Comparison of ENCODE assay signal across 21 cellular contexts in genomic region chr1:34709547-34709946, GRCh38. TPM values are rescaled to one million over a fixed set of nuclear protein-coding genes. Genes with fewer than 3 reads are reported as not detected.
DNase-seq lines count a peak whose midpoint lies in the region; ATAC-seq, FAIRE-seq and TF ChIP-seq lines count a peak whose summit lies in the region.
"Had no signal": no experiment of that assay in that cellular context is flagged by ENCODE, and none has a peak within 500 bp of the region (broad histone marks: within the 10 kb centered on the region; RNA-seq: fewer than 3 reads in every experiment).

No MANE protein-coding gene starts in this region.

- no peaks in the 10 kb centered on the region for H3K36me3 ChIP-seq in GM12878 (ENCODE audit: control insufficient read depth in 2 of 2, insufficient read depth in 2 of 2, low read length in 1 of 2)
- no peaks in the 10 kb centered on the region for H3K36me3 ChIP-seq in mesendoderm (ENCODE audit: control insufficient read depth, insufficient read depth, low read length)

- H3K27ac ChIP-seq in GM12878 (ENCODE audit: control insufficient read depth, insufficient read depth), result no peak overlapping the region
- no peak overlapping the region for H3K27ac ChIP-seq in mesendoderm (ENCODE audit: low read depth, low read length)
- H3K27ac ChIP-seq: SK-N-MC had no signal

- intact Hi-C loops in activated CD4-positive, alpha-beta T cell treated with anti-CD3 and anti-CD28 coated beads, Interleukin-2, amount 10 ng/mL, durations not matched to agents 24 days and 14 days (cut with micrococcal nuclease), result no loop called here
- intact Hi-C loops in GM12878 (cut with micrococcal nuclease; ENCODE audit: unreplicated experiment), result no loop called here

- H3K4me1 Mint-ChIP-seq in activated CD4-positive, alpha-beta T cell treated with anti-CD3 and anti-CD28 coated beads, Interleukin-2, amount 10 ng/mL, durations not matched to agents 24 days and 14 days, result no peaks in the 10 kb centered on the region
- no peaks in the 10 kb centered on the region for H3K4me1 Mint-ChIP-seq in stimulated activated naive B cell treated with anti-CD40 and anti-IgM and Interleukin-4, amounts not matched to agents 10 μg/mL and 1 μg/mL and 100 μg/mL, for 72 hours
- H3K4me1 Mint-ChIP-seq: CD14-positive monocyte; central memory CD8-positive, alpha-beta T cell had no signal

- POLR2A ChIA-PET in GM12878 (lab: Charles Lee), result no interaction called here

- DNase-seq in activated CD4-positive, alpha-beta T cell treated with anti-CD3 and anti-CD28 coated beads for 48 hours, result peak; percentile 3
- no peak for DNase-seq in activated CD4-positive, alpha-beta T cell treated with anti-CD3 and anti-CD28 coated beads, Interleukin-2, amount 10 ng/mL, durations not matched to agents 24 days and 14 days
- DNase-seq in NAMALWA (ENCODE audit: low spot score), result peak; percentile 15
- no peak for DNase-seq in GM12878 (ENCODE audit: low read depth, low spot score)
- DNase-seq in mesendoderm, result peak; percentile 16
- DNase-seq in D721Med (ENCODE audit: insufficient read length, low spot score), result no peak
- DNase-seq in stimulated activated naive B cell treated with anti-CD40 and anti-IgM and Interleukin-4, amounts not matched to agents 10 μg/mL and 1 μg/mL and 100 μg/mL, for 72 hours, result no peak
- DNase-seq: 8988T; activated CD4-positive, alpha-beta memory T cell treated with anti-CD3 and anti-CD28 coated beads for 36 hours; activated T-cell treated with anti-CD3 and anti-CD28 coated beads, Interleukin-2, amount 50 U/mL, for 48 hours; NCI-H2029 treated with DMSO at 0.1 percent for 48 hours had no signal

- SMC1A ChIA-PET in GM12878 (lab: Charles Lee; ENCODE audit: uncharacterized antibody, unreplicated experiment), result no interaction called here

- no peaks in the 10 kb centered on the region for H3K9me3 Mint-ChIP-seq in activated CD4-positive, alpha-beta T cell treated with anti-CD3 and anti-CD28 coated beads, Interleukin-2, amount 10 ng/mL, durations not matched to agents 24 days and 14 days
- H3K9me3 Mint-ChIP-seq in stimulated activated naive B cell treated with anti-CD40 and anti-IgM and Interleukin-4, amounts not matched to agents 10 μg/mL and 1 μg/mL and 100 μg/mL, for 72 hours, result no peaks in the 10 kb centered on the region
- H3K9me3 Mint-ChIP-seq: activated CD4-positive, alpha-beta memory T cell treated with anti-CD3 and anti-CD28 coated beads for 36 hours; central memory CD8-positive, alpha-beta T cell had no signal

- RAD21 ChIA-PET in GM12878 (lab: Charles Lee; ENCODE audit: unreplicated experiment), result no interaction called here

- ATAC-seq in GM12878 (no peak), GM21619 (IDR thresholded peaks at IDR 0.05; ENCODE audit: unreplicated experiment) (no peak)
- no peak for ATAC-seq in stimulated activated naive B cell treated with anti-CD40 and anti-IgM and Interleukin-4, amounts not matched to agents 10 μg/mL and 1 μg/mL and 100 μg/mL, for 72 hours (replicated peaks)
- ATAC-seq: left lobe of liver, sciatic nerve had no signal

- no peak overlapping the region for H2BK5ac ChIP-seq in mesendoderm (ENCODE audit: low read length)

- no peak overlapping the region for H2BK120ac ChIP-seq in mesendoderm (ENCODE audit: low read depth, low read length)

- H3K79me2 ChIP-seq in GM12878 (ENCODE audit: control insufficient read depth, insufficient read depth, low read length) (no peaks in the 10 kb centered on the region), mesendoderm (ENCODE audit: control insufficient read depth, insufficient read depth, low read length) (no peaks in the 10 kb centered on the region)

- no peak overlapping the region for H4K5ac ChIP-seq in mesendoderm (ENCODE audit: low read length)

- no peak overlapping the region for H2AK5ac ChIP-seq in mesendoderm (ENCODE audit: low read length)

- TF ChIP-seq CTCF in GM12878 (IDR thresholded peaks at IDR 0.05 in 2 of 3, conservative IDR thresholded peaks at IDR 0.05 in 1 of 3; ENCODE audit: control insufficient read depth in 2 of 3, extremely low read depth in 1 of 3, insufficient read depth in 1 of 3, low read depth in 3 of 3, low read length in 3 of 3) (no peak), D721Med (IDR thresholded peaks at IDR 0.05; ENCODE audit: insufficient read depth, missing control alignments) (no peak)

- peaks cover 5% of the 10 kb centered on the region for H3K27me3 Mint-ChIP-seq in activated CD4-positive, alpha-beta T cell treated with anti-CD3 and anti-CD28 coated beads, Interleukin-2, amount 10 ng/mL, durations not matched to agents 24 days and 14 days
- H3K27me3 Mint-ChIP-seq in stimulated activated naive B cell treated with anti-CD40 and anti-IgM and Interleukin-4, amounts not matched to agents 10 μg/mL and 1 μg/mL and 100 μg/mL, for 72 hours, result peaks cover 7 to 14% of the 10 kb centered on the region in 2 donors

- H3K4ac ChIP-seq in mesendoderm (ENCODE audit: low read depth, low read length), result no peak overlapping the region

- in situ Hi-C loops in GM12878 (cut with MboI), result no loop called here

- H3K18ac ChIP-seq in mesendoderm (ENCODE audit: low read length), result no peak overlapping the region

- no TSS peak for BruUV-seq in GM12878 (replicated peaks; lab: Mats Ljungman, UMichigan)

- no peak overlapping the region for H3K4me3 Mint-ChIP-seq in activated CD4-positive, alpha-beta T cell treated with anti-CD3 and anti-CD28 coated beads, Interleukin-2, amount 10 ng/mL, durations not matched to agents 24 days and 14 days
- H3K4me3 Mint-ChIP-seq in stimulated activated naive B cell treated with anti-CD40 and anti-IgM and Interleukin-4, amounts not matched to agents 10 μg/mL and 1 μg/mL and 100 μg/mL, for 72 hours, result no peak overlapping the region
- H3K4me3 Mint-ChIP-seq: activated CD4-positive, alpha-beta memory T cell treated with anti-CD3 and anti-CD28 coated beads for 36 hours; CD14-positive monocyte; central memory CD8-positive, alpha-beta T cell had no signal

- H3K4me2 ChIP-seq in GM12878 (ENCODE audit: control insufficient read depth, insufficient read depth), result no peak overlapping the region
- no peak overlapping the region for H3K4me2 ChIP-seq in mesendoderm (ENCODE audit: low read length)

- no peak overlapping the region for H2AFZ ChIP-seq in GM12878 (ENCODE audit: control insufficient read depth, low read depth, low read length)

- H4K8ac ChIP-seq in mesendoderm (ENCODE audit: low read depth, low read length), result no peak overlapping the region

- H3K9ac ChIP-seq in GM12878 (ENCODE audit: control insufficient read depth, insufficient read depth, low read length) (no peak overlapping the region), mesendoderm (ENCODE audit: low read length) (no peak overlapping the region)

- no peaks in the 10 kb centered on the region for H3K4me1 ChIP-seq in GM12878 (ENCODE audit: control insufficient read depth, insufficient read depth, low read length)
- H3K4me1 ChIP-seq in mesendoderm (ENCODE audit: control insufficient read depth, low read depth, low read length), result no peaks in the 10 kb centered on the region

- no peak overlapping the region for H3K23ac ChIP-seq in mesendoderm (ENCODE audit: low read length)

- no peaks in the 10 kb centered on the region for H4K20me1 ChIP-seq in GM12878 (ENCODE audit: control insufficient read depth, insufficient read depth)

- no peaks in the 10 kb centered on the region for H3K79me1 ChIP-seq in mesendoderm (ENCODE audit: low read length)

- H3K9me3 ChIP-seq in GM12878 (replicated peaks; ENCODE audit: control insufficient read depth, insufficient read depth, low read length), result no peaks in the 10 kb centered on the region

- no peak overlapping the region for H2BK15ac ChIP-seq in mesendoderm (replicated peaks; ENCODE audit: low read depth)

- peaks cover 0 to 4% of the 10 kb centered on the region in 2 experiments; a peak in 2 of 4 replicates for H3K27me3 ChIP-seq in GM12878 (replicated peaks in 1 of 2; ENCODE audit: control insufficient read depth in 2 of 2, insufficient read depth in 2 of 2, low read length in 1 of 2)
- H3K27me3 ChIP-seq in mesendoderm (ENCODE audit: insufficient read depth, low read length, poor library complexity), result no peaks in the 10 kb centered on the region

- H3K56ac ChIP-seq in mesendoderm (ENCODE audit: low read length), result no peak overlapping the region

- H3K4me3 ChIP-seq in GM12878, result no peak overlapping the region
- no peak overlapping the region for H3K4me3 ChIP-seq in mesendoderm (ENCODE audit: low read length)
- H3K4me3 ChIP-seq: SK-N-MC had no signal

- no peaks in the 10 kb centered on the region for H3K36me3 Mint-ChIP-seq in activated CD4-positive, alpha-beta T cell treated with anti-CD3 and anti-CD28 coated beads, Interleukin-2, amount 10 ng/mL, durations not matched to agents 24 days and 14 days (ENCODE audit: low read depth)
- H3K36me3 Mint-ChIP-seq in stimulated activated naive B cell treated with anti-CD40 and anti-IgM and Interleukin-4, amounts not matched to agents 10 μg/mL and 1 μg/mL and 100 μg/mL, for 72 hours, result no peaks in the 10 kb centered on the region
- H3K36me3 Mint-ChIP-seq: activated CD4-positive, alpha-beta memory T cell treated with anti-CD3 and anti-CD28 coated beads for 36 hours; CD14-positive monocyte had no signal

- H3K27ac Mint-ChIP-seq in activated CD4-positive, alpha-beta T cell treated with anti-CD3 and anti-CD28 coated beads, Interleukin-2, amount 10 ng/mL, durations not matched to agents 24 days and 14 days, result no peak overlapping the region
- H3K27ac Mint-ChIP-seq in stimulated activated naive B cell treated with anti-CD40 and anti-IgM and Interleukin-4, amounts not matched to agents 10 μg/mL and 1 μg/mL and 100 μg/mL, for 72 hours, result no peak overlapping the region
- H3K27ac Mint-ChIP-seq: activated CD4-positive, alpha-beta memory T cell treated with anti-CD3 and anti-CD28 coated beads for 36 hours; CD14-positive monocyte had no signal

- no peak for FAIRE-seq in GM12878 (lab: Jason Lieb, UNC)
- no peak for FAIRE-seq in D721Med (lab: Jason Lieb, UNC)
- FAIRE-seq: TTC549 had no signal

- TF ChIP-seq POLR2A in GM12878 (IDR thresholded peaks at IDR 0.05; ENCODE audit: low read depth, low read length), result no peak

- CTCF ChIA-PET in GM12878 (lab: Yijun Ruan, JAX), result no interaction called here

- TF ChIP-seq EP300 in GM12878 (IDR thresholded peaks at IDR 0.05; ENCODE audit: borderline replicate concordance in 1 of 2, control insufficient read depth in 1 of 2, low read depth in 2 of 2, low read length in 2 of 2), result no peak

- TF ChIP-seq RAD21 in GM12878 (IDR thresholded peaks at IDR 0.05; ENCODE audit: insufficient read depth, low read depth, low read length), result no peak

- WGBS in GM12878 (ENCODE audit: insufficient coverage, insufficient replicate concordance, low lambda C conversion rate, missing lambda C conversion rate), result 34% methylated on average over 6 of the region's 6 CpGs
- WGBS in mesendoderm (ENCODE audit: extremely low coverage, insufficient coverage, low lambda C conversion rate), result no CpG with 5 or more reads among the region's 6 CpGs

RNA-seq across cellular contexts. Expression of gene GJB5, which starts 45.3 kb away (rescaled TPM):
- total RNA-seq in activated CD4-positive, alpha-beta T cell treated with anti-CD3 and anti-CD28 coated beads, Interleukin-2, amount 10 ng/mL, durations not matched to agents 24 days and 14 days, result not detected in 2 replicates
- not detected in 2 replicates for total RNA-seq in GM12878 (2013; cell fraction: nucleolus; rRNA removed)
- not detected in 2 replicates for total RNA-seq in GM12878 (2014; rRNA removed)
- total RNA-seq in GM12878 (2014; rRNA removed; fragmentation: Illumina TruSeq; extraction: Trizol), result not detected in 2 replicates
- not detected in 2 replicates for total RNA-seq in GM12878 (2021)
- not detected for polyA plus RNA-seq in GM12878 (2011; ENCODE audit: low read depth)
- polyA plus RNA-seq in GM12878 (2011; rRNA removed), result not detected in 2 replicates
- polyA plus RNA-seq in GM12878 (2011; cell fraction: cytosol; rRNA removed), result 0.07 TPM in 1 of 2 replicates, not detected in the other
- polyA plus RNA-seq in GM12878 (2011; cell fraction: nucleus; rRNA removed), result not detected in 2 replicates
- not detected in 2 replicates for polyA plus RNA-seq in GM12878 (2012)
- polyA plus RNA-seq in GM12878 (2014; fragmentation: Illumina TruSeq; extraction: Trizol), result not detected in 2 replicates
- not detected for polyA plus RNA-seq in GM12878 (2014; fragmentation: Nextera tagmentation; extraction: Ambion mirVana)
- not detected in 2 replicates for polyA plus RNA-seq in GM12878 (2014; rRNA removed)
- polyA plus RNA-seq in GM12878 (2016; fragmentation: Nextera tagmentation; extraction: Ambion mirVana), result not detected
- polyA minus RNA-seq in GM12878 (2011; rRNA and poly(A)+ RNA removed), result 0.22 TPM in 1 of 2 replicates, not detected in the other
- polyA minus RNA-seq in GM12878 (2011; cell fraction: cytosol; rRNA and poly(A)+ RNA removed), result not detected in 2 replicates
- polyA minus RNA-seq in GM12878 (2011; cell fraction: nucleus; rRNA and poly(A)+ RNA removed), result not detected in 2 replicates
- 0.46 TPM for polyA plus RNA-seq in mesendoderm (2013, experiment 1 of 2)
- polyA plus RNA-seq in mesendoderm (2013, experiment 2 of 2), result 0.49 TPM
- total RNA-seq: activated CD4-positive, alpha-beta memory T cell treated with anti-CD3 and anti-CD28 coated beads for 36 hours; left lobe of liver; NCI-H460; omental fat pad had no signal

RNA-seq across cellular contexts. Expression of gene GJB4, which starts 50.0 kb away (rescaled TPM):
- total RNA-seq in activated CD4-positive, alpha-beta T cell treated with anti-CD3 and anti-CD28 coated beads, Interleukin-2, amount 10 ng/mL, durations not matched to agents 24 days and 14 days, result not detected in 2 replicates
- total RNA-seq in GM12878 (2013; cell fraction: nucleolus; rRNA removed), result not detected in 2 replicates
- not detected in 2 replicates for total RNA-seq in GM12878 (2014; rRNA removed)
- total RNA-seq in GM12878 (2014; rRNA removed; fragmentation: Illumina TruSeq; extraction: Trizol), result not detected in 2 replicates
- total RNA-seq in GM12878 (2021), result not detected in 2 replicates
- polyA plus RNA-seq in GM12878 (2011; ENCODE audit: low read depth), result not detected
- not detected in 2 replicates for polyA plus RNA-seq in GM12878 (2011; rRNA removed)
- not detected in 2 replicates for polyA plus RNA-seq in GM12878 (2011; cell fraction: cytosol; rRNA removed)
- polyA plus RNA-seq in GM12878 (2011; cell fraction: nucleus; rRNA removed), result not detected in 2 replicates
- 0.03 TPM in 1 of 2 replicates, not detected in the other for polyA plus RNA-seq in GM12878 (2012)
- not detected in 2 replicates for polyA plus RNA-seq in GM12878 (2014; fragmentation: Illumina TruSeq; extraction: Trizol)
- not detected for polyA plus RNA-seq in GM12878 (2014; fragmentation: Nextera tagmentation; extraction: Ambion mirVana)
- polyA plus RNA-seq in GM12878 (2014; rRNA removed), result not detected in 2 replicates
- polyA plus RNA-seq in GM12878 (2016; fragmentation: Nextera tagmentation; extraction: Ambion mirVana), result not detected
- polyA minus RNA-seq in GM12878 (2011; rRNA and poly(A)+ RNA removed), result not detected in 2 replicates
- polyA minus RNA-seq in GM12878 (2011; cell fraction: cytosol; rRNA and poly(A)+ RNA removed), result not detected in 2 replicates
- not detected in 2 replicates for polyA minus RNA-seq in GM12878 (2011; cell fraction: nucleus; rRNA and poly(A)+ RNA removed)
- 0.15 TPM for polyA plus RNA-seq in mesendoderm (2013, experiment 1 of 2)
- 0.15 TPM for polyA plus RNA-seq in mesendoderm (2013, experiment 2 of 2)
- total RNA-seq: activated CD4-positive, alpha-beta memory T cell treated with anti-CD3 and anti-CD28 coated beads for 36 hours; left lobe of liver; NCI-H460; omental fat pad; sciatic nerve had no signal
- polyA plus RNA-seq: adipose tissue, CD14-positive monocyte had no signal

Comparison
In these comparisons a context has a peak if more than half of its experiments do, and no peak if none do; other contexts are left out.
1. DNase-seq: peak in activated CD4-positive, alpha-beta T cell treated with anti-CD3 and anti-CD28 coated beads for 48 hours (single experiment), NAMALWA (single experiment) and mesendoderm (single experiment); none in activated CD4-positive, alpha-beta T cell treated with anti-CD3 and anti-CD28 coated beads, Interleukin-2, amount 10 ng/mL, durations not matched to agents 24 days and 14 days (single experiment), GM12878 (single experiment), D721Med (single experiment) and stimulated activated naive B cell treated with anti-CD40 and anti-IgM and Interleukin-4, amounts not matched to agents 10 μg/mL and 1 μg/mL and 100 μg/mL, for 72 hours (single experiment).